12 cellular contexts compared by ENCODE assay signal in the genomic region with DNA sequence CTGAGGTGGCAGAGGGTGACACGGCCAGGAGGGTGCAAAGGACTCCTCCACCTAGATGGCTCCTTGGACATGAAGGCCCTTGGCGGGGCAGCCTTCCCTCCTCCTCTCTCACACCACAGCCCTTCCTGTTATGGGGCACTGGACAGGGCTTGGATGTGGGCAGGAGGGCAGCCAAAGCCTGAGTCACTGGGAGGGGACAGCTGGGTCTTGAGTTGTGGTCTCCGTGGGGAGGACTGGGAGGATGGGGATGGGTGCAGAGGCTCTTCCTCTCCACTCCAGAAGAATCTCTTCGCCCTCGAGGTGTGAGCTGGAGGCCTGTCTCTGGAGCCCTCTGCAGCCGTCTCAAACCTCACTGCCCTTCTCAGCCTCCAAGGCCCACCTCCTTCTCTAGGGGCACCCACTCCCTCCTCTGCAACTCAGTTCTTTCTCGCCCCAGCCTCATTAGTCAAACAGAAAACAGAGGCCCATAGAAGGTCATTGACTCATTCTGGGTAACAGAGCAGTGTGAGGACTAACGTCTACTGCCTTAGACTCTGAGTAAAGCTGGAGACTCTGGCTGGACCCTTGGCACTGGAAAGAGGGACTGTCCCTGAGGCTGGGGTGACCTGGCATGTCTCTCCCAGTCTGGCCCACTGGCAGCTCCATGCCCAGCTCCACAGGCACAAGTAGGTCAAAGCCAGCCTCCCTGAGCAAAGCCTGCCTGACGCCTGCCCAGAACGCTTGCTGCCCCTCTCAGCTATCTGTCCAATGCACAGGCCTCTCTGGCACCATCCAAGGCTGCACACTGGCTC. TPM values are rescaled to one million over a fixed set of nuclear protein-coding genes. Genes with fewer than 3 reads are reported as not detected.
DNase-seq lines count a peak whose midpoint lies in the region; ATAC-seq and TF ChIP-seq lines count a peak whose summit lies in the region.
"Had no signal": no experiment of that assay in that cellular context is flagged by ENCODE, and none has a peak within 500 bp of the region (broad histone marks: within the 10 kb centered on the region; RNA-seq: fewer than 3 reads in every experiment).

No MANE protein-coding gene starts in this region.

- peak overlapping the region; percentile 33 to 69 for H3K27ac ChIP-seq in coronary artery
- H3K27ac ChIP-seq: lower lobe of right lung, SJSA1 had no signal

- TF ChIP-seq CTCF in coronary artery (IDR thresholded peaks at IDR 0.05): no peak

- no peak overlapping the region for H3K4me3 ChIP-seq in coronary artery
- H3K4me3 ChIP-seq: lower lobe of right lung, SJSA1 had no signal

- ATAC-seq in GM19351 (IDR thresholded peaks at IDR 0.05; ENCODE audit: unreplicated experiment): peak; percentile 72
- ATAC-seq in HG03439 (IDR thresholded peaks at IDR 0.05; ENCODE audit: unreplicated experiment): no peak
- ATAC-seq in HG02970 (IDR thresholded peaks at IDR 0.05; ENCODE audit: low FRiP score, unreplicated experiment): no peak
- no peak for ATAC-seq in GM18520 (IDR thresholded peaks at IDR 0.05; ENCODE audit: unreplicated experiment)
- ATAC-seq: lower lobe of right lung had no signal

- peak; percentile 48 for DNase-seq in HT1080 (ENCODE audit: low read depth)
- no peak for DNase-seq in coronary artery (ENCODE audit: low spot score)
- DNase-seq in retina: peak; percentile 38
- DNase-seq: DMS79, foreskin melanocyte, lower lobe of right lung, NCI-H2227 treated with DMSO at 0.1 percent for 48 hours had no signal

RNA-seq across cellular contexts. Expression of gene CDON, which starts 47.5 kb away (rescaled TPM):
- 1.7 and 1.9 TPM in 2 replicates for total RNA-seq in HT1080 (2014; rRNA removed; shearing (Covaris generic))
- polyA plus RNA-seq in HT1080 (2015; cell fraction: cytosol; rRNA removed): 2.2 and 4.4 TPM in 2 replicates
- 2.6 and 2.9 TPM in 2 replicates for polyA plus RNA-seq in HT1080 (2015; cell fraction: nucleus; rRNA removed)
